Comparison of ENCODE assay signal across 10 cellular contexts in the genomic region with DNA sequence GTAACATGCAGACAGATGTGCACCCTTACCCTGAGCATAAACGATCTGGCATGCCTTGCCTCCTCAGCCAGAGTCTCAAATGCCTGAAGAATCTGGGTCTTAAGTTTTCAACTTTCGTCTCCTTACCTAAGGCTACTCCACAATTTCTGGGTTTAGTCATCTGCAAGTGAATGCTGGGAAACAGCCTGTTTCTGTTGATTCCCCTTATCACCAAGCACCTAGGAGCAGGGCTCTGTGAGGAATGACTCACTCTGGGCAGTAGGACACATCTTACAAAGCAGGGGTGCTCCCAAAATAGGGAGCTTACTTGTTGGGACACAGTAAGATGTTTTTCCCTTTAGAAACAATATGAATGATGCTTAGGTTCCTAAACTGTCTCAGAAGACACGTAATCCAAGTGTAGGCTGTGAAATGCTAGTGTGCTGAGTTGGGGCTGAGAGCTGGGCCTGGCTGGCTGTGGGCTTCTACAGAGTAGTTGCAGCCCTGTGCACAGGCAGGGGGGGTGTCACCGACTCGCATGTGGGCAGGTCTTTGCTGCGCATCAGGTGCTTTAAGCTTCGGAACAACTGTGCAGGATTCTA. TPM values are rescaled to one million over a fixed set of nuclear protein-coding genes. Genes with fewer than 3 reads are reported as not detected.
DNase-seq lines count a peak whose midpoint lies in the region; ATAC-seq and TF ChIP-seq lines count a peak whose summit lies in the region.
"Had no signal": no experiment of that assay in that cellular context is flagged by ENCODE, and none has a peak within 500 bp of the region (broad histone marks: within the 10 kb centered on the region; RNA-seq: fewer than 3 reads in every experiment).

No MANE protein-coding gene starts in this region.

- TF ChIP-seq CTCF in OCI-LY1 (IDR thresholded peaks at IDR 0.05; ENCODE audit: low read length), result no peak

- H2AFZ ChIP-seq in OCI-LY1 (ENCODE audit: low read length), result no peak overlapping the region

- H3K4me3 Mint-ChIP-seq in effector memory CD8-positive, alpha-beta T cell, result peak overlapping the region in 1 of 2 donors; percentile 10
- H3K4me3 Mint-ChIP-seq: H9 had no signal

- peaks cover 11% of the 10 kb centered on the region for H3K36me3 ChIP-seq in OCI-LY1 (ENCODE audit: insufficient read depth, low read length)
- H3K36me3 ChIP-seq: tibial nerve had no signal

- peak overlapping the region; percentile 34; the same call in 1 of the 2 replicates for H3K9ac ChIP-seq in OCI-LY1 (ENCODE audit: low read length)

- peaks cover 4% of the 10 kb centered on the region for H3K36me3 Mint-ChIP-seq in effector memory CD8-positive, alpha-beta T cell (ENCODE audit: insufficient read depth)

- no peaks in the 10 kb centered on the region for H3K27me3 Mint-ChIP-seq in effector memory CD8-positive, alpha-beta T cell

- H3K4me1 ChIP-seq in OCI-LY1 (ENCODE audit: insufficient read depth, low read length, severe bottlenecking), result peaks cover 85% of the 10 kb centered on the region

- H3K9me3 Mint-ChIP-seq in effector memory CD8-positive, alpha-beta T cell, result no peaks in the 10 kb centered on the region
- H3K9me3 Mint-ChIP-seq: H9 had no signal

- peak overlapping the region; percentile 68 for H3K27ac ChIP-seq in OCI-LY1 (ENCODE audit: low read depth, low read length, poor library complexity, severe bottlenecking)

- H3K27ac Mint-ChIP-seq in effector memory CD8-positive, alpha-beta T cell, result peak overlapping the region; percentile 68 to 87
- H3K27ac Mint-ChIP-seq: H9 had no signal

- no peaks in the 10 kb centered on the region; the same call in 1 of the 2 replicates for H4K20me1 ChIP-seq in OCI-LY1 (ENCODE audit: insufficient read depth, low read length)

- H3F3A ChIP-seq in OCI-LY1 (ENCODE audit: insufficient read depth, low read length), result no peaks in the 10 kb centered on the region

- no peaks in the 10 kb centered on the region for H3K9me2 ChIP-seq in OCI-LY1 (ENCODE audit: low read depth, low read length)

- in situ Hi-C loops in ACHN (cut with HindIII; ENCODE audit: low pct_ligation_motif_present, low pct_unique_long_range_greater_than_20kb, low sequenced_read_pairs), result no loop called here

- H3K4me2 ChIP-seq in OCI-LY1 (ENCODE audit: low read length), result peak overlapping the region; percentile 28

- peaks cover 32 to 43% of the 10 kb centered on the region in 2 donors for H3K4me1 Mint-ChIP-seq in effector memory CD8-positive, alpha-beta T cell (ENCODE audit: low read depth in 2 of 2)

- no peak for ATAC-seq in effector memory CD8-positive, alpha-beta T cell (replicated peaks)
- ATAC-seq in left colon (peak; percentile 4), GM21528 (IDR thresholded peaks at IDR 0.05; ENCODE audit: low FRiP score, unreplicated experiment) (no peak), HG03108 (IDR thresholded peaks at IDR 0.05; ENCODE audit: unreplicated experiment) (no peak)

- peak; percentile 47 for DNase-seq in ACHN
- no peak for DNase-seq in effector memory CD8-positive, alpha-beta T cell
- no peak for DNase-seq in left colon
- DNase-seq in activated CD8-positive, alpha-beta memory T cell treated with anti-CD3 and anti-CD28 coated beads, Interleukin-2, amount 50 U/mL, for 4 hours, result no peak
- DNase-seq in medulla oblongata (ENCODE audit: extremely low spot score), result no peak
- DNase-seq: H9 had no signal

- no peak overlapping the region for H3K4me3 ChIP-seq in OCI-LY1 (ENCODE audit: low read depth, low read length, poor library complexity, severe bottlenecking)
- H3K4me3 ChIP-seq: tibial nerve had no signal

- H3K27me3 ChIP-seq in OCI-LY1 (ENCODE audit: insufficient read depth, low read length), result no peaks in the 10 kb centered on the region
- H3K27me3 ChIP-seq: tibial nerve had no signal

- H3K79me2 ChIP-seq in OCI-LY1 (ENCODE audit: insufficient read depth, low read length), result no peaks in the 10 kb centered on the region

- intact Hi-C loops in left colon (cut with DNase I, micrococcal nuclease), result no loop called here

- no peaks in the 10 kb centered on the region for H3K9me3 ChIP-seq in OCI-LY1 (ENCODE audit: low read length)
- H3K9me3 ChIP-seq: tibial nerve had no signal

RNA-seq across cellular contexts. Expression of a gene that starts 58.0 kb away (rescaled TPM):
- total RNA-seq in left colon, result 100 to 1,000 TPM; 125 TPM
